ENCODE assay signal across 30 cellular contexts in genomic region chr11:33294224-33294623, GRCh38.
"Had no signal": no experiment of that assay in that cellular context is flagged by ENCODE, and none has a peak within 500 bp of the region (broad histone marks: within the 10 kb centered on the region; RNA-seq: fewer than 3 reads in every experiment).

No MANE protein-coding gene starts in this region.

- FAIRE-seq: endometrium, kidney had no signal

- H3K36me3 ChIP-seq: colonic mucosa, gastrocnemius medialis had no signal

- H3K4me1 Mint-ChIP-seq: endodermal cell had no signal

- H3K27ac Mint-ChIP-seq: dendritic cell treated with granulocyte-macrophage colony-stimulating factor and Interleukin-4, amounts not matched to agents 40 ng/mL and 50 ng/mL, for 4 days; effector memory CD8-positive, alpha-beta T cell; endodermal cell; immature natural killer cell; mesothelial cell of epicardium had no signal

- ATAC-seq: effector memory CD8-positive, alpha-beta T cell; esophagus mucosa; gastrocnemius medialis; left colon; left lobe of liver; left ventricle myocardium superior; lower lobe of right lung; mucosa of descending colon had no signal

- H3K9me3 ChIP-seq: colonic mucosa, esophagus squamous epithelium, gastrocnemius medialis, lower lobe of right lung, mucosa of descending colon had no signal

- DNase-seq: colonic mucosa; cortex of kidney; effector CD8-positive, alpha-beta T cell; effector memory CD8-positive, alpha-beta T cell; endodermal cell; erythroblast; esophagus squamous epithelium; foreskin fibroblast; foreskin melanocyte; gastrocnemius medialis; glutamatergic neuron; head of caudate nucleus; hypothalamus; immature natural killer cell; islet precursor cell; kidney; kidney glomerular epithelial cell; left colon; left ventricle myocardium superior; lower lobe of right lung; mesenchymal stem cell; mucosa of descending colon; naive B cell had no signal

- H3K4me3 ChIP-seq: colonic mucosa, esophagus squamous epithelium, gastrocnemius medialis, hepatocyte, lower lobe of right lung, mucosa of descending colon had no signal

- H3K27ac ChIP-seq: colonic mucosa, epithelial cell of prostate, esophagus squamous epithelium, hepatocyte, lower lobe of right lung had no signal

- H3K4me3 Mint-ChIP-seq: dendritic cell treated with granulocyte-macrophage colony-stimulating factor and Interleukin-4, amounts not matched to agents 40 ng/mL and 50 ng/mL, for 4 days; effector memory CD8-positive, alpha-beta T cell; endodermal cell; immature natural killer cell; mesothelial cell of epicardium had no signal

- H3K27me3 ChIP-seq: colonic mucosa, esophagus squamous epithelium, gastrocnemius medialis, hepatocyte had no signal

- H3K4me1 ChIP-seq: colonic mucosa had no signal

- H3K27me3 Mint-ChIP-seq: dendritic cell treated with granulocyte-macrophage colony-stimulating factor and Interleukin-4, amounts not matched to agents 40 ng/mL and 50 ng/mL, for 4 days; effector memory CD8-positive, alpha-beta T cell; naive B cell had no signal
